4 cellular contexts compared by ENCODE assay signal in genomic region chr11:131512228-131512627, GRCh38.
"Had no signal": no experiment of that assay in that cellular context is flagged by ENCODE, and none has a peak within 500 bp of the region (broad histone marks: within the 10 kb centered on the region; RNA-seq: fewer than 3 reads in every experiment).

No MANE protein-coding gene starts in this region.

- H3K4me3 Mint-ChIP-seq: H9 had no signal

- H3K9me3 Mint-ChIP-seq: H9 had no signal

- H3K27ac Mint-ChIP-seq: H9 had no signal

- H2AFZ ChIP-seq: GM23248 had no signal

- H3K27ac ChIP-seq: GM23248 had no signal

- H3K9ac ChIP-seq: GM23248 had no signal

- DNase-seq: HCEC 1CT, IMR-90 had no signal

- H3K4me3 ChIP-seq: GM23248 had no signal
